ENCODE assay signal across 1 cellular context in genomic region chr18:54357660-54358494, GRCh38.
TF ChIP-seq lines count a peak whose summit lies in the region.

Gene C18orf54 (plus strand): TSS chr18:54357906. CDS start chr18:54360573, 2,667 bp downstream.
Gene STARD6 (minus strand): TSS chr18:54357858. CDS start chr18:54354573, 3,285 bp downstream.

TF ChIP-seq in HEK293, 187 proteins besides CTCF, POLR2A, EP300 and RAD21 (continued from another document):
- TF ChIP-seq ZBTB48 (tag by site-specific recombination; IDR thresholded peaks at IDR 0.05) (peak; percentile 42; the same call in 1 of the 2 replicates), KLF1 (tag by site-specific recombination; IDR thresholded peaks at IDR 0.05) (peak; percentile 27), ZNF549 (tag by site-specific recombination; IDR thresholded peaks at IDR 0.05) (no peak), ZNF473 (tag by site-specific recombination; IDR thresholded peaks at IDR 0.05) (no peak), ZBTB17 (tag by site-specific recombination; IDR thresholded peaks at IDR 0.05) (peak; percentile 31; the same call in 1 of the 2 replicates), ZNF610 (tag by site-specific recombination; IDR thresholded peaks at IDR 0.05; ENCODE audit: borderline replicate concordance) (peak; percentile 95), ZBTB7A (tag by site-specific recombination; IDR thresholded peaks at IDR 0.05; ENCODE audit: low read depth) (no peak), ZNF529 (tag by site-specific recombination; IDR thresholded peaks at IDR 0.05; ENCODE audit: insufficient replicate concordance) (no peak), ZNF692 (tag by site-specific recombination; IDR thresholded peaks at IDR 0.05) (0 out of 2 replicates have a peak, but pooled peaks have one; percentile 31), ZNF16 (tag by site-specific recombination; IDR thresholded peaks at IDR 0.05; ENCODE audit: low read depth) (no peak), ZEB2 (tag by site-specific recombination; IDR thresholded peaks at IDR 0.05) (peak; percentile 38; the same call in 1 of the 2 replicates), ZNF366 (tag by site-specific recombination; conservative IDR thresholded peaks at IDR 0.05) (peak; percentile 88), ZNF629 (tag by site-specific recombination; IDR thresholded peaks at IDR 0.05) (0 out of 2 replicates have a peak, but pooled peaks have one; percentile 16), ZNF433 (tag by site-specific recombination; IDR thresholded peaks at IDR 0.05; ENCODE audit: low read depth) (no peak), PRDM10 (tag by site-specific recombination; IDR thresholded peaks at IDR 0.05) (peak; percentile 61), ZNF324 (tag by site-specific recombination; IDR thresholded peaks at IDR 0.05) (0 out of 2 replicates have a peak, but pooled peaks have one; percentile 48)
